ENCODE assay signal across 29 cellular contexts in the genomic region with DNA sequence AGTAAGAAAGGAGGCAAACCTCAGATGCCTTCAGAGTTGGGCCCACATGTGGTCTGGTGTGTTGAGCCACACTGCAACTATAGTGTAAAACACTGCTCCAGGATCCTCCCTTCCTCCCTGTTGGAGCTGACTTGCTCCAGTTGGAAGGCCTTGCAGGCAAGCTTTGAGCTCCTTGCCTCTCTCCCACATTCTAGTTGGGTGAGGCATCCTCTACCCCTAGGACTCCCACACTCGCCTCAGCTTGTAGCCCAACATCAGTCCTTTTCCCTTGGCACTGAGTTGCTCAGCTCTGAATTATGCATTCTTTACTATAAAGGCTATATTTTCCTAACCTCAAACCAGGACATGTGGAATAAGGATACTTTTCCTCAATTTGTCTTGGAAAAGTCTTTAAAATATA.
"Had no signal": no experiment of that assay in that cellular context is flagged by ENCODE, and none has a peak within 500 bp of the region (broad histone marks: within the 10 kb centered on the region; RNA-seq: fewer than 3 reads in every experiment).

No MANE protein-coding gene starts in this region.

- H3K4me1 ChIP-seq: body of pancreas, colonic mucosa, left lung, lower lobe of right lung, upper lobe of right lung had no signal

- H3K4me3 ChIP-seq: body of pancreas, cardiac muscle cell, colonic mucosa, left lung, lower lobe of right lung, mucosa of descending colon, smooth muscle cell, tibial artery, upper lobe of right lung had no signal

- DNase-seq: activated CD4-positive, alpha-beta T cell treated with anti-CD3 and anti-CD28 coated beads for 36 hours; activated CD4-positive, CD25-positive, alpha-beta regulatory T cell; activated naive CD4-positive, alpha-beta T cell; activated T-cell treated with anti-CD3 and anti-CD28 coated beads for 4 hours; activated T-cell treated with anti-CD3 and anti-CD28 coated beads, Interleukin-2, amount 50 U/mL, for 72 hours; anterior cingulate cortex; body of pancreas; cerebellar nuclear complex; colonic mucosa; effector CD8-positive, alpha-beta T cell; left lung; lower lobe of right lung; mucosa of descending colon; retina; stimulated activated CD4-positive, alpha-beta T cell treated with anti-CD3 and anti-CD28 coated beads, Interleukin-1b, Interleukin-23, amount 100 ng/mL, for 48 hours; stimulated activated CD4-positive, alpha-beta T cell treated with anti-CD3 and anti-CD28 coated beads, Interleukin-4, amount 100 ng/mL, for 4 hours; stimulated activated CD8-positive, alpha-beta memory T cell treated with anti-CD3 and anti-CD28 coated beads, Interleukin-4, amount 100 ng/mL, for 48 hours; stimulated activated naive CD8-positive, alpha-beta T cell treated with anti-CD3 and anti-CD28 coated beads, Interleukin-15, amount 100 ng/mL, for 72 hours; tibial artery; upper lobe of right lung had no signal

- ATAC-seq: activated CD4-positive, alpha-beta T cell treated with anti-CD3 and anti-CD28 coated beads for 36 hours; activated naive CD4-positive, alpha-beta T cell treated with anti-CD3 and anti-CD28 coated beads, Interleukin-2, amount 50 U/mL, for 72 hours; activated T-cell treated with anti-CD3 and anti-CD28 coated beads, Interleukin-2, amount 50 U/mL, for 72 hours; body of pancreas; left lung; lower lobe of right lung; mucosa of descending colon; natural killer cell treated with Interleukin-12 subunit alpha and Interleukin-12 subunit beta and Interleukin-15 and Interleukin-18, amount 100 ng/mL, for 72 hours; sciatic nerve; stimulated activated memory B cell treated with anti-CD40 and anti-IgM and Interleukin-4, amounts not matched to agents 10 μg/mL and 1 μg/mL and 100 μg/mL, for 72 hours; stimulated activated naive CD8-positive, alpha-beta T cell treated with anti-CD3 and anti-CD28 coated beads, Interleukin-15, amount 100 ng/mL, for 72 hours; upper lobe of right lung had no signal

- H3K9me3 ChIP-seq: body of pancreas, colonic mucosa, left lung, lower lobe of right lung, mucosa of descending colon, tibial artery, upper lobe of right lung had no signal

- H3K4me2 ChIP-seq: smooth muscle cell had no signal

- H3K27me3 ChIP-seq: body of pancreas, cardiac muscle cell, colonic mucosa, left lung, tibial artery, upper lobe of right lung had no signal

- FAIRE-seq: endometrium, frontal cortex, islet of Langerhans had no signal

- H3K36me3 ChIP-seq: cardiac muscle cell, colonic mucosa, left lung, lower lobe of right lung, tibial artery, upper lobe of right lung had no signal

- H3K27ac ChIP-seq: body of pancreas, cardiac muscle cell, colonic mucosa, left lung, lower lobe of right lung, tibial artery, upper lobe of right lung had no signal
